In the genomic region with DNA sequence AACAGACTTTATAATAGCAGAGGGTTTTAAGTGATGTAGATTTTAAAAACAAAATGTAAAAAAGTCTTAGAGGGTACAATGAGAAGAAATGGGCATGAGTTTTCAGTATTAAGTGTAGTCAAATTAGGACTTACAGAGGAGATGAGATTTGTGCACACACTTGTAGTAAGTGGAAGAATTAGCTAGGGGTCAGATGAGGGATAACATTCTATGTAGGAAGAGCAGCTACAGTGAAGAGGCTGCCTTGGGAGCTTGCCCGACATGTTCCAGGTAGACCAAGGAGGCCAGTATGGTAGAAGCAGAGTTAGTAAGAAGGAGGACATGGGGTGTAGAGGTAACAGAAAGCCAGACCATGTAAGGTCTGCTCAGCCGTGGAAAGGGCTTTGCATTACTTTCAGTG, we compare ENCODE assay signal across 15 cellular contexts.
DNase-seq lines count a peak whose midpoint lies in the region; ATAC-seq and TF ChIP-seq lines count a peak whose summit lies in the region.
"Had no signal": no experiment of that assay in that cellular context is flagged by ENCODE, and none has a peak within 500 bp of the region (broad histone marks: within the 10 kb centered on the region; RNA-seq: fewer than 3 reads in every experiment).

No MANE protein-coding gene starts in this region.

- H4K8ac ChIP-seq in IMR-90 (ENCODE audit: low read depth in 2 of 2, low read length in 2 of 2): 0 out of 4 replicates have a peak overlapping the region, but pooled peaks of 1 of the 2 experiments have one; percentile 19

- no CpG with 5 or more reads among the region's 2 CpGs for WGBS in IMR-90 (ENCODE audit: extremely low coverage in 2 of 2, insufficient read length in 1 of 2), 2 experiments

- H2BK20ac ChIP-seq in IMR-90 (ENCODE audit: low read depth, low read length): no peak overlapping the region

- H3K4me2 ChIP-seq in IMR-90 (ENCODE audit: low read depth, low read length): no peak overlapping the region

- H3K18ac ChIP-seq in IMR-90 (ENCODE audit: low read depth, low read length): no peak overlapping the region; the same call in 1 of the 2 replicates

- H4K91ac ChIP-seq in IMR-90 (ENCODE audit: insufficient read depth, low read depth, low read length): no peak overlapping the region

- no peak overlapping the region for H3K23ac ChIP-seq in IMR-90 (ENCODE audit: low read depth, low read length)

- no peak for TF ChIP-seq RAD21 in IMR-90 (IDR thresholded peaks at IDR 0.05; ENCODE audit: low read length)

- no peak overlapping the region for H3K27ac ChIP-seq in IMR-90 (ENCODE audit: insufficient read depth, low read length)
- no peak overlapping the region for H3K27ac ChIP-seq in brain microvascular endothelial cell
- no peak overlapping the region for H3K27ac ChIP-seq in left lung
- H3K27ac ChIP-seq: C4-2B, left ventricle myocardium inferior, sigmoid colon, WERI-Rb-1 had no signal

- no peak overlapping the region for H4K5ac ChIP-seq in IMR-90 (ENCODE audit: low read depth, low read length)

- H3K4ac ChIP-seq in IMR-90 (ENCODE audit: low read depth, low read length): no peak overlapping the region

- POLR2A ChIA-PET in IMR-90 (lab: Charles Lee; ENCODE audit: unreplicated experiment): interaction anchor here (0.9 kb wide), 1 partner anchor 189 kb away, joined by 3 read pairs; the partner anchor contains the start of gene DSEL

- H2BK5ac ChIP-seq in IMR-90 (ENCODE audit: low read depth, low read length, poor library complexity, severe bottlenecking): no peak overlapping the region

- H3K36me3 ChIP-seq in IMR-90 (ENCODE audit: control insufficient read depth, insufficient read depth, low read length): no peaks in the 10 kb centered on the region
- no peaks in the 10 kb centered on the region for H3K36me3 ChIP-seq in brain microvascular endothelial cell (replicated peaks)
- H3K36me3 ChIP-seq in left lung: no peaks in the 10 kb centered on the region
- H3K36me3 ChIP-seq: left ventricle myocardium inferior, sigmoid colon, WERI-Rb-1 had no signal

- no peaks in the 10 kb centered on the region for H3K27me3 ChIP-seq in IMR-90 (ENCODE audit: control insufficient read depth, insufficient read depth, low read length)
- no peaks in the 10 kb centered on the region for H3K27me3 ChIP-seq in brain microvascular endothelial cell (replicated peaks)
- H3K27me3 ChIP-seq in left lung: no peaks in the 10 kb centered on the region
- H3K27me3 ChIP-seq: sigmoid colon had no signal

- peak overlapping the region; percentile 16 for H2AFZ ChIP-seq in IMR-90 (replicated peaks; ENCODE audit: low read length, poor library complexity)

- no peak overlapping the region; the same call in 1 of the 2 replicates for H3K14ac ChIP-seq in IMR-90 (replicated peaks; ENCODE audit: low read depth, low read length)

- DNase-seq in EH (ENCODE audit: low read depth) (peak; percentile 9), IMR-90 (no peak), brain microvascular endothelial cell (no peak), myocyte (ENCODE audit: low read depth) (peak; percentile 2), left lung (no peak), medulla oblongata (ENCODE audit: extremely low spot score) (no peak)
- DNase-seq: Karpas-422; left ventricle myocardium inferior; naive thymus-derived CD8-positive, alpha-beta T cell; NCI-H187 treated with DMSO at 0.1 percent for 48 hours; sigmoid colon; stimulated activated CD4-positive, alpha-beta T cell treated with anti-CD3 and anti-CD28 coated beads, Interleukin-4, amount 100 ng/mL, for 24 hours; WERI-Rb-1 had no signal

- no peaks in the 10 kb centered on the region for H3K9me3 ChIP-seq in IMR-90 (ENCODE audit: control insufficient read depth, insufficient read depth, low read length)
- H3K9me3 ChIP-seq in left lung: no peaks in the 10 kb centered on the region
- H3K9me3 ChIP-seq: sigmoid colon had no signal

- dilution Hi-C loops in IMR-90 (cut with HindIII; ENCODE audit: low sequenced_read_pairs, unreplicated experiment): no loop called here

- no peak overlapping the region for H2AK5ac ChIP-seq in IMR-90 (ENCODE audit: low read depth, low read length)

- no peaks in the 10 kb centered on the region for H3K9me1 ChIP-seq in IMR-90 (ENCODE audit: insufficient read depth, low read length)

- no peak overlapping the region for H3K56ac ChIP-seq in IMR-90 (ENCODE audit: extremely low read depth, insufficient read depth, low read length)

- CTCF ChIA-PET in IMR-90 (lab: Yijun Ruan, JAX): no interaction called here

- no peak for TF ChIP-seq CTCF in IMR-90 (conservative IDR thresholded peaks at IDR 0.05; ENCODE audit: low read depth, low read length)
- TF ChIP-seq CTCF in brain microvascular endothelial cell (IDR thresholded peaks at IDR 0.05; ENCODE audit: low read depth, low read length, missing control alignments): peak; percentile 8
- TF ChIP-seq CTCF in left lung (IDR thresholded peaks at IDR 0.05): no peak

- ATAC-seq in IMR-90 (ENCODE audit: low read depth) (no peak), left lung (no peak), GM18907 (IDR thresholded peaks at IDR 0.05; ENCODE audit: unreplicated experiment) (no peak)
- ATAC-seq: naive thymus-derived CD8-positive, alpha-beta T cell had no signal

- no peaks in the 10 kb centered on the region for H3K79me1 ChIP-seq in IMR-90 (ENCODE audit: low read depth in 1 of 2, low read length in 2 of 2)

- no peak overlapping the region for H2BK120ac ChIP-seq in IMR-90 (ENCODE audit: low read depth, low read length)

- in situ Hi-C loops in IMR-90 (cut with MboI; ENCODE audit: low sequenced_read_pairs) (no loop called here), brain microvascular endothelial cell (cut with HindIII; ENCODE audit: low pct_ligation_motif_present, low sequenced_read_pairs) (no loop called here)

- no peak overlapping the region for H3K4me3 ChIP-seq in IMR-90 (ENCODE audit: insufficient read depth, low read depth, low read length)
- no peak overlapping the region for H3K4me3 ChIP-seq in brain microvascular endothelial cell (ENCODE audit: low read depth, low read length)
- H3K4me3 ChIP-seq in left lung: no peak overlapping the region
- H3K4me3 ChIP-seq: left ventricle myocardium inferior, sigmoid colon had no signal

- BruUV-seq in IMR-90 (replicated peaks; lab: Mats Ljungman, UMichigan): no TSS peak

- intact Hi-C loops in IMR-90 (cut with micrococcal nuclease) (no loop called here), left lung (cut with DNase I) (no loop called here)

- no peak overlapping the region for H3K9ac ChIP-seq in IMR-90 (ENCODE audit: low read depth, low read length)

- H3K4me1 ChIP-seq in IMR-90 (ENCODE audit: control insufficient read depth, insufficient read depth, low read length): no peaks in the 10 kb centered on the region
- no peaks in the 10 kb centered on the region for H3K4me1 ChIP-seq in left lung
- H3K4me1 ChIP-seq: left ventricle myocardium inferior, sigmoid colon had no signal

- H2BK15ac ChIP-seq in IMR-90 (ENCODE audit: low read depth, low read length): no peak overlapping the region; the same call in 2 of the 3 replicates

- no peaks in the 10 kb centered on the region for H4K20me1 ChIP-seq in IMR-90 (ENCODE audit: insufficient read depth, low read length)

- H2AK9ac ChIP-seq in IMR-90 (replicated peaks; ENCODE audit: low read depth, low read length, poor library complexity): no peak overlapping the region

- TF ChIP-seq POLR2A in IMR-90 (IDR thresholded peaks at IDR 0.05; ENCODE audit: low read depth, low read length): no peak

TF ChIP-seq in IMR-90, 13 proteins besides CTCF, POLR2A, EP300 and RAD21:
- no peak for TF ChIP-seq NFE2L2 (IDR thresholded peaks at IDR 0.05; ENCODE audit: low read depth, low read length)
- TF ChIP-seq, protein P1, sequence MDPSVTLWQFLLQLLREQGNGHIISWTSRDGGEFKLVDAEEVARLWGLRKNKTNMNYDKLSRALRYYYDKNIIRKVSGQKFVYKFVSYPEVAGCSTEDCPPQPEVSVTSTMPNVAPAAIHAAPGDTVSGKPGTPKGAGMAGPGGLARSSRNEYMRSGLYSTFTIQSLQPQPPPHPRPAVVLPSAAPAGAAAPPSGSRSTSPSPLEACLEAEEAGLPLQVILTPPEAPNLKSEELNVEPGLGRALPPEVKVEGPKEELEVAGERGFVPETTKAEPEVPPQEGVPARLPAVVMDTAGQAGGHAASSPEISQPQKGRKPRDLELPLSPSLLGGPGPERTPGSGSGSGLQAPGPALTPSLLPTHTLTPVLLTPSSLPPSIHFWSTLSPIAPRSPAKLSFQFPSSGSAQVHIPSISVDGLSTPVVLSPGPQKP (IDR thresholded peaks at IDR 0.05; ENCODE audit: borderline replicate concordance, low read depth, low read length): no peak
- TF ChIP-seq MAZ (IDR thresholded peaks at IDR 0.05; ENCODE audit: borderline replicate concordance, low read depth, low read length): no peak
- TF ChIP-seq MXI1 (IDR thresholded peaks at IDR 0.05; ENCODE audit: borderline replicate concordance, low read depth, low read length): no peak
- TF ChIP-seq FOS (IDR thresholded peaks at IDR 0.05; ENCODE audit: low read depth, low read length): no peak
- TF ChIP-seq RCOR1 (IDR thresholded peaks at IDR 0.05; ENCODE audit: insufficient replicate concordance, low read length): no peak
- TF ChIP-seq, protein P2, sequence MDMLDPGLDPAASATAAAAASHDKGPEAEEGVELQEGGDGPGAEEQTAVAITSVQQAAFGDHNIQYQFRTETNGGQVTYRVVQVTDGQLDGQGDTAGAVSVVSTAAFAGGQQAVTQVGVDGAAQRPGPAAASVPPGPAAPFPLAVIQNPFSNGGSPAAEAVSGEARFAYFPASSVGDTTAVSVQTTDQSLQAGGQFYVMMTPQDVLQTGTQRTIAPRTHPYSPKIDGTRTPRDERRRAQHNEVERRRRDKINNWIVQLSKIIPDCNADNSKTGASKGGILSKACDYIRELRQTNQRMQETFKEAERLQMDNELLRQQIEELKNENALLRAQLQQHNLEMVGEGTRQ (IDR thresholded peaks at IDR 0.05; ENCODE audit: low read depth, low read length): no peak

Comparison
In these comparisons a context has a peak if more than half of its experiments do, and no peak if none do; other contexts are left out.
1. DNase-seq: peak in EH (single experiment) and myocyte (single experiment); none in IMR-90 (single experiment), brain microvascular endothelial cell (single experiment), left lung (0 of 2) and medulla oblongata (single experiment).